ENCODE assay signal across 7 cellular contexts in genomic region chr22:11829426-11829825, GRCh38.
A peak's percentile ranks its signal among the peaks of the same experiment; 100 is the strongest.
DNase-seq lines count a peak whose midpoint lies in the region; ATAC-seq and TF ChIP-seq lines count a peak whose summit lies in the region.
"Not testable (repeated sequence)": the region's sequence is repeated elsewhere in the genome, so short reads cannot be mapped to it uniquely, and the experiment has no call there.

No MANE protein-coding gene starts in this region.

- not testable (repeated sequence) for TF ChIP-seq POLR2A in right lobe of liver (IDR thresholded peaks at IDR 0.05)

- not testable (repeated sequence) for TF ChIP-seq CTCF in choroid plexus epithelial cell (conservative IDR thresholded peaks at IDR 0.05; ENCODE audit: low read depth, low read length); heart right ventricle (IDR thresholded peaks at IDR 0.05); right lobe of liver (IDR thresholded peaks at IDR 0.05); omental fat pad (IDR thresholded peaks at IDR 0.05)

- not testable (repeated sequence) for H3K27me3 ChIP-seq in heart right ventricle, right lobe of liver

- DNase-seq in M059J (ENCODE audit: low read depth) (peak; percentile 0), choroid plexus epithelial cell (ENCODE audit: low read depth) (peak; percentile 0), heart right ventricle (peak; percentile 4 to 34), right lobe of liver (peak; percentile 20 to 62 (median 50)), omental fat pad (ENCODE audit: low spot score) (peak; percentile 19)
- DNase-seq in activated CD8-positive, alpha-beta memory T cell treated with anti-CD3 and anti-CD28 coated beads, Interleukin-2, amount 50 U/mL, for 4 hours = peak; percentile 20
- peak; percentile 2 for DNase-seq in stimulated activated CD4-positive, alpha-beta T cell treated with anti-CD3 and anti-CD28 coated beads, Interleukin-15, amount 100 ng/mL, for 24 hours

- not testable (repeated sequence) for H3K4me3 ChIP-seq in choroid plexus epithelial cell (ENCODE audit: low read depth, low read length); right lobe of liver
- H3K4me3 ChIP-seq in heart right ventricle = peak overlapping the region in 4 of 10 donors; percentile 21 to 34 (median 30)

- ATAC-seq in heart right ventricle; right lobe of liver; omental fat pad (ENCODE audit: low FRiP score): not testable (repeated sequence)

- not testable (repeated sequence) for H3K36me3 ChIP-seq in heart right ventricle, right lobe of liver

- not testable (repeated sequence) for H3K9me3 ChIP-seq in heart right ventricle, right lobe of liver

- WGBS in heart right ventricle, 2 donors = 49 to 58% methylated on average over 15 of the region's 21 CpGs
- WGBS in right lobe of liver (ENCODE audit: insufficient coverage, low coverage, low lambda C conversion rate, missing lambda C conversion rate) = 55% methylated on average over 4 of the region's 21 CpGs

- intact Hi-C loops in heart right ventricle (cut with DNase I); right lobe of liver (cut with DNase I): not testable (repeated sequence)

- H3K27ac ChIP-seq in heart right ventricle, right lobe of liver: not testable (repeated sequence)

- not testable (repeated sequence) for H3K4me1 ChIP-seq in heart right ventricle, right lobe of liver

Comparison
In these comparisons a context has a peak if more than half of its experiments do, and no peak if none do; other contexts are left out.
1. DNase-seq: peak in every context shown above with its lines; median percentile 50 in right lobe of liver; 20 in activated CD8-positive, alpha-beta memory T cell treated with anti-CD3 and anti-CD28 coated beads, Interleukin-2, amount 50 U/mL, for 4 hours; 19 in heart right ventricle; 19 in omental fat pad; 2 in stimulated activated CD4-positive, alpha-beta T cell treated with anti-CD3 and anti-CD28 coated beads, Interleukin-15, amount 100 ng/mL, for 24 hours; 0 in M059J; 0 in choroid plexus epithelial cell.